1 cellular context compared by ENCODE assay signal in genomic region chr16:15494231-15494630, GRCh38.
TF ChIP-seq lines count a peak whose summit lies in the region.

No MANE protein-coding gene starts in this region.

TF ChIP-seq in K562, 482 proteins besides CTCF, POLR2A, EP300 and RAD21 (continued from another document):
- TF ChIP-seq, protein P1, sequence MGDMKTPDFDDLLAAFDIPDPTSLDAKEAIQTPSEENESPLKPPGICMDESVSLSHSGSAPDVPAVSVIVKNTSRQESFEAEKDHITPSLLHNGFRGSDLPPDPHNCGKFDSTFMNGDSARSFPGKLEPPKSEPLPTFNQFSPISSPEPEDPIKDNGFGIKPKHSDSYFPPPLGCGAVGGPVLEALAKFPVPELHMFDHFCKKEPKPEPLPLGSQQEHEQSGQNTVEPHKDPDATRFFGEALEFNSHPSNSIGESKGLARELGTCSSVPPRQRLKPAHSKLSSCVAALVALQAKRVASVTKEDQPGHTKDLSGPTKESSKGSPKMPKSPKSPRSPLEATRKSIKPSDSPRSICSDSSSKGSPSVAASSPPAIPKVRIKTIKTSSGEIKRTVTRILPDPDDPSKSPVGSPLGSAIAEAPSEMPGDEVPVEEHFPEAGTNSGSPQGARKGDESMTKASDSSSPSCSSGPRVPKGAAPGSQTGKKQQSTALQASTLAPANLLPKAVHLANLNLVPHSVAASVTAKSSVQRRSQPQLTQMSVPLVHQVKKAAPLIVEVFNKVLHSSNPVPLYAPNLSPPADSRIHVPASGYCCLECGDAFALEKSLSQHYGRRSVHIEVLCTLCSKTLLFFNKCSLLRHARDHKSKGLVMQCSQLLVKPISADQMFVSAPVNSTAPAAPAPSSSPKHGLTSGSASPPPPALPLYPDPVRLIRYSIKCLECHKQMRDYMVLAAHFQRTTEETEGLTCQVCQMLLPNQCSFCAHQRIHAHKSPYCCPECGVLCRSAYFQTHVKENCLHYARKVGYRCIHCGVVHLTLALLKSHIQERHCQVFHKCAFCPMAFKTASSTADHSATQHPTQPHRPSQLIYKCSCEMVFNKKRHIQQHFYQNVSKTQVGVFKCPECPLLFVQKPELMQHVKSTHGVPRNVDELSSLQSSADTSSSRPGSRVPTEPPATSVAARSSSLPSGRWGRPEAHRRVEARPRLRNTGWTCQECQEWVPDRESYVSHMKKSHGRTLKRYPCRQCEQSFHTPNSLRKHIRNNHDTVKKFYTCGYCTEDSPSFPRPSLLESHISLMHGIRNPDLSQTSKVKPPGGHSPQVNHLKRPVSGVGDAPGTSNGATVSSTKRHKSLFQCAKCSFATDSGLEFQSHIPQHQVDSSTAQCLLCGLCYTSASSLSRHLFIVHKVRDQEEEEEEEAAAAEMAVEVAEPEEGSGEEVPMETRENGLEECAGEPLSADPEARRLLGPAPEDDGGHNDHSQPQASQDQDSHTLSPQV (IDR thresholded peaks at IDR 0.05) = 0 out of 2 replicates have a peak, but pooled peaks have one; percentile 18
- TF ChIP-seq TRIM24 (IDR thresholded peaks at IDR 0.05) = peak in 1 of 2 experiments; percentile 28; a peak in 1 of 4 replicates
- no peak for TF ChIP-seq EP400 (IDR thresholded peaks at IDR 0.05)
- no peak for TF ChIP-seq TARDBP (IDR thresholded peaks at IDR 0.05)
- TF ChIP-seq CBFA2T3 (IDR thresholded peaks at IDR 0.05) = peak; percentile 8; the same call in 1 of the 2 replicates
- TF ChIP-seq ZNF75A (CRISPR knock-in tag; IDR thresholded peaks at IDR 0.05) = no peak
- no peak for TF ChIP-seq GATAD2A (IDR thresholded peaks at IDR 0.05)
- no peak for TF ChIP-seq CBX5 (IDR thresholded peaks at IDR 0.05; ENCODE audit: borderline replicate concordance, low read depth)
- peak; percentile 24; the same call in 1 of the 2 replicates for TF ChIP-seq JUND (IDR thresholded peaks at IDR 0.05; ENCODE audit: borderline replicate concordance, low read depth, low read length)
- TF ChIP-seq JUND (tag; IDR thresholded peaks at IDR 0.05; ENCODE audit: borderline replicate concordance, low read depth, low read length) = 0 out of 3 replicates have a peak, but pooled peaks have one; percentile 34
- TF ChIP-seq PHB2 (IDR thresholded peaks at IDR 0.05; ENCODE audit: low read depth) = no peak
- TF ChIP-seq, protein P2, sequence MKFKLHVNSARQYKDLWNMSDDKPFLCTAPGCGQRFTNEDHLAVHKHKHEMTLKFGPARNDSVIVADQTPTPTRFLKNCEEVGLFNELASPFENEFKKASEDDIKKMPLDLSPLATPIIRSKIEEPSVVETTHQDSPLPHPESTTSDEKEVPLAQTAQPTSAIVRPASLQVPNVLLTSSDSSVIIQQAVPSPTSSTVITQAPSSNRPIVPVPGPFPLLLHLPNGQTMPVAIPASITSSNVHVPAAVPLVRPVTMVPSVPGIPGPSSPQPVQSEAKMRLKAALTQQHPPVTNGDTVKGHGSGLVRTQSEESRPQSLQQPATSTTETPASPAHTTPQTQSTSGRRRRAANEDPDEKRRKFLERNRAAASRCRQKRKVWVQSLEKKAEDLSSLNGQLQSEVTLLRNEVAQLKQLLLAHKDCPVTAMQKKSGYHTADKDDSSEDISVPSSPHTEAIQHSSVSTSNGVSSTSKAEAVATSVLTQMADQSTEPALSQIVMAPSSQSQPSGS (CRISPR knock-in tag; IDR thresholded peaks at IDR 0.05) = no peak
- peak; percentile 75 for TF ChIP-seq JUN (IDR thresholded peaks at IDR 0.05; ENCODE audit: borderline replicate concordance, low read depth, low read length)
- no peak for TF ChIP-seq JUN (CRISPR knock-in tag; IDR thresholded peaks at IDR 0.05; ENCODE audit: borderline replicate concordance)
- peak; percentile 66; the same call in 1 of the 2 replicates for TF ChIP-seq ESRRA (IDR thresholded peaks at IDR 0.05; ENCODE audit: borderline replicate concordance, low read depth)
- TF ChIP-seq MEIS2 (IDR thresholded peaks at IDR 0.05; ENCODE audit: partially characterized antibody) = peak; percentile 89
- TF ChIP-seq PBX2 (CRISPR knock-in tag; IDR thresholded peaks at IDR 0.05; ENCODE audit: low read depth) = no peak
- peak; percentile 66; the same call in 1 of the 2 replicates for TF ChIP-seq PBX2 (tag; conservative IDR thresholded peaks at IDR 0.05; ENCODE audit: low read depth)
